8 cellular contexts compared by ENCODE assay signal in genomic region chr6:30719356-30719755, GRCh38. TPM values are rescaled to one million over a fixed set of nuclear protein-coding genes. Genes with fewer than 3 reads are reported as not detected.
DNase-seq lines count a peak whose midpoint lies in the region; ATAC-seq and TF ChIP-seq lines count a peak whose summit lies in the region.

No MANE protein-coding gene starts in this region.

- no peak for TF ChIP-seq CTCF in dorsolateral prefrontal cortex (IDR thresholded peaks at IDR 0.05 in 54 of 56, conservative IDR thresholded peaks at IDR 0.05 in 2 of 56; ENCODE audit: low read depth in 1 of 56, partially characterized antibody in 56 of 56)

- H3K9me3 Mint-ChIP-seq in CD8-positive, alpha-beta memory T cell: no peaks in the 10 kb centered on the region

- H3K4me3 Mint-ChIP-seq in CD8-positive, alpha-beta memory T cell: peak overlapping the region; percentile 91 to 99 (median 98)

- H3K4me3 ChIP-seq in CD8-positive, alpha-beta memory T cell (ENCODE audit: low read length): peak overlapping the region; percentile 95
- H3K4me3 ChIP-seq in dorsolateral prefrontal cortex (peak overlapping the region; percentile 61 to 97 (median 89)), neuron (ENCODE audit: low read length) (peak overlapping the region; percentile 87)

- H3K36me3 ChIP-seq in CD8-positive, alpha-beta memory T cell (ENCODE audit: insufficient read depth, low read length): peaks cover 15% of the 10 kb centered on the region
- peaks cover 36% of the 10 kb centered on the region for H3K36me3 ChIP-seq in neuron (ENCODE audit: insufficient read depth, low read length)

- H3K9me3 ChIP-seq in CD8-positive, alpha-beta memory T cell (ENCODE audit: low read length): no peaks in the 10 kb centered on the region
- no peaks in the 10 kb centered on the region for H3K9me3 ChIP-seq in neuron (ENCODE audit: low read length)

- H3K27me3 Mint-ChIP-seq in CD8-positive, alpha-beta memory T cell: peaks cover 0 to 6% of the 10 kb centered on the region in 2 donors

- H3K4me1 ChIP-seq in CD8-positive, alpha-beta memory T cell (ENCODE audit: insufficient read depth, low read length): peaks cover 26% of the 10 kb centered on the region
- H3K4me1 ChIP-seq in neuron (ENCODE audit: insufficient read depth, low read length): peaks cover 27% of the 10 kb centered on the region

- H3K27ac Mint-ChIP-seq in CD8-positive, alpha-beta memory T cell: peak overlapping the region; percentile 78 to 98 (median 96)

- peaks cover 5 to 53% (median 17%) of the 10 kb centered on the region in 3 donors for H3K36me3 Mint-ChIP-seq in CD8-positive, alpha-beta memory T cell

- ATAC-seq in GM21619 (IDR thresholded peaks at IDR 0.05; ENCODE audit: unreplicated experiment): no peak
- ATAC-seq in HG03432 (IDR thresholded peaks at IDR 0.05; ENCODE audit: unreplicated experiment): no peak

- POLR2A ChIA-PET in CD8-positive, alpha-beta memory T cell (lab: Charles Lee): interaction anchor here (2.5 to 7.4 kb wide), 4 partner anchors 28 to 104 kb away, joined by 8 to 142 read pairs (median 39); partner anchors contain the start of genes MRPS18B and PPP1R10

- intact Hi-C loops in dorsolateral prefrontal cortex (cut with DNase I): loop anchor here in 1 of 2 donors (5.0 to 10.0 kb wide), 2 partner anchors 102 to 235 kb away; partner anchors contain the start of genes HLA-E, MRPS18B and PPP1R10

- peaks cover 54 to 72% (median 57%) of the 10 kb centered on the region in 3 donors for H3K4me1 Mint-ChIP-seq in CD8-positive, alpha-beta memory T cell

- H3K27me3 ChIP-seq in CD8-positive, alpha-beta memory T cell (ENCODE audit: insufficient read depth, low read length, poor library complexity, severe bottlenecking): no peaks in the 10 kb centered on the region
- H3K27me3 ChIP-seq in dorsolateral prefrontal cortex (no peaks in the 10 kb centered on the region), neuron (ENCODE audit: insufficient read depth, low read length) (no peaks in the 10 kb centered on the region)

- peak overlapping the region; percentile 73 for H3K27ac ChIP-seq in CD8-positive, alpha-beta memory T cell (ENCODE audit: low read depth, low read length)
- peak overlapping the region; percentile 41 to 98 (median 95) for H3K27ac ChIP-seq in dorsolateral prefrontal cortex

- no peak for DNase-seq in CD8-positive, alpha-beta memory T cell
- DNase-seq in NCI-H146 (lab: John Stamatoyannopoulos, UW) (peak; percentile 63), dorsolateral prefrontal cortex (no peak), ureter (ENCODE audit: low spot score) (no peak)
- DNase-seq in activated CD8-positive, alpha-beta memory T cell treated with anti-CD3 and anti-CD28 coated beads for 24 hours: no peak

- CTCF ChIA-PET in CD8-positive, alpha-beta memory T cell (lab: Charles Lee): interaction anchor here (1.1 to 17.1 kb wide), 2 partner anchors 42 to 105 kb away, joined by 3 to 697 read pairs; partner anchors contain the start of gene DHX16

- H2AFZ ChIP-seq in neuron (ENCODE audit: low read depth, low read length): no peak overlapping the region

RNA-seq across cellular contexts. Expression of gene TUBB, which starts 0.8 kb away (rescaled TPM):
- total RNA-seq in CD8-positive, alpha-beta memory T cell: 1,000 to 10,000 TPM; 1,610 to 1,639 TPM
- polyA plus RNA-seq in CD8-positive, alpha-beta memory T cell: 136 TPM
- total RNA-seq in dorsolateral prefrontal cortex: 100 to 1,000 TPM; 113 to 326 (median 218) TPM
- total RNA-seq in ureter: 357 TPM

RNA-seq across cellular contexts. Expression of gene MDC1, which starts 2.3 kb away (rescaled TPM):
- 10 to 100 TPM; 59.4 to 71.1 TPM for total RNA-seq in CD8-positive, alpha-beta memory T cell
- 6.4 TPM for polyA plus RNA-seq in CD8-positive, alpha-beta memory T cell
- 10 to 100 TPM; 25.7 to 64.4 (median 40.3) TPM for total RNA-seq in dorsolateral prefrontal cortex
- 41.1 TPM for total RNA-seq in ureter

RNA-seq across cellular contexts. Expression of gene FLOT1, which starts 23.1 kb away (rescaled TPM):
- 100 to 1,000 TPM; 154 to 155 TPM for total RNA-seq in CD8-positive, alpha-beta memory T cell
- polyA plus RNA-seq in CD8-positive, alpha-beta memory T cell: 104 TPM
- total RNA-seq in dorsolateral prefrontal cortex: 100 to 1,000 TPM; 130 to 270 (median 200) TPM
- total RNA-seq in ureter: 133 TPM

RNA-seq across cellular contexts. Expression of gene IER3, which starts 25.0 kb away (rescaled TPM):
- total RNA-seq in CD8-positive, alpha-beta memory T cell: 100 to 1,000 TPM; 267 to 294 TPM
- polyA plus RNA-seq in CD8-positive, alpha-beta memory T cell: 0.58 TPM
- total RNA-seq in dorsolateral prefrontal cortex: 10 to 100 TPM in 27 of 120 experiments, 1 to 10 TPM in 93; 2.1 to 35.8 (median 6.7) TPM
- total RNA-seq in ureter: 23.8 TPM

RNA-seq across cellular contexts. Expression of gene NRM, which starts 28.6 kb away (rescaled TPM):
- 10 to 100 TPM; 28.1 to 29.2 TPM for total RNA-seq in CD8-positive, alpha-beta memory T cell
- 11.7 TPM for polyA plus RNA-seq in CD8-positive, alpha-beta memory T cell
- total RNA-seq in dorsolateral prefrontal cortex (1 to 10 TPM in 119 of 120 experiments, under 1 TPM in 1; 0.83 to 8.0 (median 2.5) TPM), ureter (12.3 TPM)
